1 cellular context compared by ENCODE assay signal in the genomic region with DNA sequence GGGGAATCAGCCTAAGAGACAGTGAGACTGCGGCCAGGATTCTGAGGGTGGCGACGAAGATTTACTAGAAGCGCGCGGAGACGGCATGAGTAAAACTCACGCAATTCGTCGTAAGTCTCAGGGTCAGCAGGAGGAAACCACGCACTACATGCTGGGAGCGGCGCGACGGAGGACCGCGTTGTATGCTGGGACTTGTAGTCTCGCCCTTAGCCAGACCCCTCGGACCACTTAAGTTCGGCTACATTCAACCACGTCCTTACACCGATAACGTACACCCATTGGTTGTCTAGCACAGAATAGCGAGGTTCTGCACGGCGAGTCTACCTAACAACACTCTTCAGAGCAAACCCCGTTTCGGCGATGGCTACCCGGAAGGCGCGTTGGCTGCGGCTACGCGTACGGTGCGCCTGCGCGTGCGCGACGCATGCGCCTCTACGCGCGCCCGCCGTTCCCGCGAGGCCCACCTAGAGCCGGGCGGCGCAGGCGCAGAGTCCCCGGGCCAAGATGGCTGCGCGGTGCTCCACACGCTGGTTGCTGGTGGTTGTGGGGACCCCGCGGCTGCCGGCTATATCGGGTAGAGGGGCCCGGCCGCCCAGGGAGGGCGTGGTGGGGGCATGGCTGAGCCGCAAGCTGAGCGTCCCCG.
TF ChIP-seq lines count a peak whose summit lies in the region.

Gene DNAJA3 (plus strand): TSS at position 491 of the 643 bp plus-strand sequence. CDS start 14 bp downstream, at position 505.

TF ChIP-seq in HepG2, 621 proteins besides CTCF, POLR2A, EP300 and RAD21 (continued from another document and continues in another):
- no peak for TF ChIP-seq LRRFIP1 (CRISPR knock-in tag; conservative IDR thresholded peaks at IDR 0.05)
- TF ChIP-seq, protein P1, sequence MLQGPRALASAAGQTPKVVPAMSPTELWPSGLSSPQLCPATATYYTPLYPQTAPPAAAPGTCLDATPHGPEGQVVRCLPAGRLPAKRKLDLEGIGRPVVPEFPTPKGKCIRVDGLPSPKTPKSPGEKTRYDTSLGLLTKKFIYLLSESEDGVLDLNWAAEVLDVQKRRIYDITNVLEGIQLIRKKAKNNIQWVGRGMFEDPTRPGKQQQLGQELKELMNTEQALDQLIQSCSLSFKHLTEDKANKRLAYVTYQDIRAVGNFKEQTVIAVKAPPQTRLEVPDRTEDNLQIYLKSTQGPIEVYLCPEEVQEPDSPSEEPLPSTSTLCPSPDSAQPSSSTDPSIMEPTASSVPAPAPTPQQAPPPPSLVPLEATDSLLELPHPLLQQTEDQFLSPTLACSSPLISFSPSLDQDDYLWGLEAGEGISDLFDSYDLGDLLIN (CRISPR knock-in tag; IDR thresholded peaks at IDR 0.05; ENCODE audit: borderline replicate concordance) = no peak
- no peak for TF ChIP-seq ZNF674 (CRISPR knock-in tag; IDR thresholded peaks at IDR 0.05; ENCODE audit: low read depth)
- TF ChIP-seq ZFP82 (CRISPR knock-in tag; IDR thresholded peaks at IDR 0.05; ENCODE audit: borderline replicate concordance) = peak; percentile 85; the same call in 1 of the 2 replicates
- TF ChIP-seq ZNF496 (CRISPR knock-in tag; IDR thresholded peaks at IDR 0.05; ENCODE audit: insufficient replicate concordance) = no peak
- TF ChIP-seq CERS6 (CRISPR knock-in tag; IDR thresholded peaks at IDR 0.05) = no peak
- TF ChIP-seq PAF1 (CRISPR knock-in tag; IDR thresholded peaks at IDR 0.05) = no peak
- peak; percentile 90; the same call in 1 of the 2 replicates for TF ChIP-seq ZNF333 (CRISPR knock-in tag; IDR thresholded peaks at IDR 0.05; ENCODE audit: borderline replicate concordance)
- TF ChIP-seq ZNF572 (CRISPR knock-in tag; IDR thresholded peaks at IDR 0.05) = no peak
- no peak; the same call in 1 of the 2 replicates for TF ChIP-seq TBP (CRISPR knock-in tag; IDR thresholded peaks at IDR 0.05)
- no peak for TF ChIP-seq NFIB (CRISPR knock-in tag; IDR thresholded peaks at IDR 0.05; ENCODE audit: borderline replicate concordance)
- peak; percentile 82; the same call in 1 of the 2 replicates for TF ChIP-seq NR2C2 (CRISPR knock-in tag; IDR thresholded peaks at IDR 0.05; ENCODE audit: borderline replicate concordance)
- no peak for TF ChIP-seq TEF (CRISPR knock-in tag; IDR thresholded peaks at IDR 0.05)
- peak; percentile 5; the same call in 1 of the 2 replicates for TF ChIP-seq FOXA3 (CRISPR knock-in tag; IDR thresholded peaks at IDR 0.05)
- TF ChIP-seq TBX2 (CRISPR knock-in tag; IDR thresholded peaks at IDR 0.05; ENCODE audit: borderline replicate concordance) = no peak; the same call in 1 of the 2 replicates
- no peak for TF ChIP-seq MAF1 (CRISPR knock-in tag; IDR thresholded peaks at IDR 0.05; ENCODE audit: borderline replicate concordance)
- TF ChIP-seq ZEB1 (IDR thresholded peaks at IDR 0.05; ENCODE audit: insufficient replicate concordance, low read depth) = no peak
- TF ChIP-seq NR2F1 (CRISPR knock-in tag; IDR thresholded peaks at IDR 0.05) = no peak
- TF ChIP-seq, protein P2, sequence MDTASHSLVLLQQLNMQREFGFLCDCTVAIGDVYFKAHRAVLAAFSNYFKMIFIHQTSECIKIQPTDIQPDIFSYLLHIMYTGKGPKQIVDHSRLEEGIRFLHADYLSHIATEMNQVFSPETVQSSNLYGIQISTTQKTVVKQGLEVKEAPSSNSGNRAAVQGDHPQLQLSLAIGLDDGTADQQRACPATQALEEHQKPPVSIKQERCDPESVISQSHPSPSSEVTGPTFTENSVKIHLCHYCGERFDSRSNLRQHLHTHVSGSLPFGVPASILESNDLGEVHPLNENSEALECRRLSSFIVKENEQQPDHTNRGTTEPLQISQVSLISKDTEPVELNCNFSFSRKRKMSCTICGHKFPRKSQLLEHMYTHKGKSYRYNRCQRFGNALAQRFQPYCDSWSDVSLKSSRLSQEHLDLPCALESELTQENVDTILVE (CRISPR knock-in tag; IDR thresholded peaks at IDR 0.05) = no peak
- no peak; the same call in 1 of the 2 replicates for TF ChIP-seq ZBTB44 (CRISPR knock-in tag; IDR thresholded peaks at IDR 0.05)
- peak; percentile 84 for TF ChIP-seq HNRNPLL (IDR thresholded peaks at IDR 0.05; ENCODE audit: low read depth, low read length, poor library complexity, severe bottlenecking)
- TF ChIP-seq SRSF9 (IDR thresholded peaks at IDR 0.05; ENCODE audit: borderline replicate concordance, insufficient read depth, low read depth, low read length, poor library complexity, severe bottlenecking) = no peak
- TF ChIP-seq, protein P3, sequence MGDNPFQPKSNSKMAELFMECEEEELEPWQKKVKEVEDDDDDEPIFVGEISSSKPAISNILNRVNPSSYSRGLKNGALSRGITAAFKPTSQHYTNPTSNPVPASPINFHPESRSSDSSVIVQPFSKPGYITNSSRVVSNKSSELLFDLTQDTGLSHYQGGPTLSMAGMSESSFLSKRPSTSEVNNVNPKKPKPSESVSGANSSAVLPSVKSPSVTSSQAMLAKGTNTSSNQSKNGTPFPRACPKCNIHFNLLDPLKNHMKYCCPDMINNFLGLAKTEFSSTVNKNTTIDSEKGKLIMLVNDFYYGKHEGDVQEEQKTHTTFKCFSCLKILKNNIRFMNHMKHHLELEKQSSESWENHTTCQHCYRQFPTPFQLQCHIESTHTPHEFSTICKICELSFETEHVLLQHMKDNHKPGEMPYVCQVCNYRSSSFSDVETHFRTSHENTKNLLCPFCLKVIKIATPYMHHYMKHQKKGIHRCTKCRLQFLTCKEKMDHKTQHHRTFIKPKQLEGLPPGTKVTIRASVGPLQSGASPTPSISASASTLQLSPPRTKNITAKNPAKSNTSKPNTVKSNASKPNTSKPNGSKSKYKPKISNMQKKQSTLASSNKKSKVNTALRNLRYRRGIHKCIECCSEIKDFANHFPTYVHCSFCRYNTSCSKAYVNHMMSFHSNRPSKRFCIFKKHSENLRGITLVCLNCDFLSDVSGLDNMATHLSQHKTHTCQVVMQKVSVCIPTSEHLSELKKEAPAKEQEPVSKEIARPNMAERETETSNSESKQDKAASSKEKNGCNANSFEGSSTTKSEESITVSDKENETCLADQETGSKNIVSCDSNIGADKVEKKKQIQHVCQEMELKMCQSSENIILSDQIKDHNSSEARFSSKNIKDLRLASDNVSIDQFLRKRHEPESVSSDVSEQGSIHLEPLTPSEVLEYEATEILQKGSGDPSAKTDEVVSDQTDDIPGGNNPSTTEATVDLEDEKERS (CRISPR knock-in tag; IDR thresholded peaks at IDR 0.05) = no peak
- peak; percentile 95 for TF ChIP-seq ZIK1 (CRISPR knock-in tag; IDR thresholded peaks at IDR 0.05; ENCODE audit: borderline replicate concordance, low read depth)
- TF ChIP-seq, protein P4, sequence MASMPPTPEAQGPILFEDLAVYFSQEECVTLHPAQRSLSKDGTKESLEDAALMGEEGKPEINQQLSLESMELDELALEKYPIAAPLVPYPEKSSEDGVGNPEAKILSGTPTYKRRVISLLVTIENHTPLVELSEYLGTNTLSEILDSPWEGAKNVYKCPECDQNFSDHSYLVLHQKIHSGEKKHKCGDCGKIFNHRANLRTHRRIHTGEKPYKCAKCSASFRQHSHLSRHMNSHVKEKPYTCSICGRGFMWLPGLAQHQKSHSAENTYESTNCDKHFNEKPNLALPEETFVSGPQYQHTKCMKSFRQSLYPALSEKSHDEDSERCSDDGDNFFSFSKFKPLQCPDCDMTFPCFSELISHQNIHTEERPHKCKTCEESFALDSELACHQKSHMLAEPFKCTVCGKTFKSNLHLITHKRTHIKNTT (CRISPR knock-in tag; IDR thresholded peaks at IDR 0.05) = no peak
- TF ChIP-seq ZNF530 (CRISPR knock-in tag; IDR thresholded peaks at IDR 0.05; ENCODE audit: low read depth) = no peak
- peak; percentile 64; the same call in 1 of the 2 replicates for TF ChIP-seq SNAPC4 (CRISPR knock-in tag; IDR thresholded peaks at IDR 0.05)
- TF ChIP-seq TCF7L2 (IDR thresholded peaks at IDR 0.05; ENCODE audit: low read depth, low read length) = no peak
- TF ChIP-seq HMG20B (CRISPR knock-in tag; conservative IDR thresholded peaks at IDR 0.05) = no peak
- TF ChIP-seq CAMTA2 (CRISPR knock-in tag; IDR thresholded peaks at IDR 0.05; ENCODE audit: borderline replicate concordance) = peak; percentile 83; the same call in 1 of the 2 replicates
- TF ChIP-seq SMAD1 (CRISPR knock-in tag; IDR thresholded peaks at IDR 0.05; ENCODE audit: borderline replicate concordance, low read depth) = no peak
- TF ChIP-seq ADNP (CRISPR knock-in tag; IDR thresholded peaks at IDR 0.05) = no peak
